ENCODE assay signal across 15 cellular contexts in the genomic region with DNA sequence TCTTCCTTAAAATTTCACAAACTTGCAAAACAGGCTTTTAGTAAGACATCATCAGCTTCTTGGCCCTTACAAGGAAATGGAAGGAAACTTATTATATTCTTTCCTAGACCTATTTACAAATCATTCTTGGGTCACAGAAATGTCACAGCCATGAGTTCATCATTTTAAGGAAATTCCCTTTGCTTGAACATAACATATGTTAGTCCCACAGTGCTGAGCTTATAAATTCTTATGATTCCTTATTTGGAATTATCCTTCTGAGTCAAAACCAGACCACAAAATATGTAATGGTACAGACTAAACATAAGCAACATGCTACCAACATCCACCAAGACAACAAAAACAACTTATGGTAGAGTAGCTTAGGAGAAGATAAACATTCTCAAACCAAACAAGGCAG.
A peak's percentile ranks its signal among the peaks of the same experiment; 100 is the strongest.
DNase-seq lines count a peak whose midpoint lies in the region; ATAC-seq, FAIRE-seq and TF ChIP-seq lines count a peak whose summit lies in the region.
"Had no signal": no experiment of that assay in that cellular context is flagged by ENCODE, and none has a peak within 500 bp of the region (broad histone marks: within the 10 kb centered on the region; RNA-seq: fewer than 3 reads in every experiment).

No MANE protein-coding gene starts in this region.

- POLR2A ChIA-PET in RWPE1 (lab: Yijun Ruan, JAX; ENCODE audit: low non-redundant PET), result no interaction called here

- no peak for FAIRE-seq in RCC 7860 (lab: Jason Lieb, UNC)

- CTCF ChIA-PET in RWPE1 (lab: Yijun Ruan, JAX), result no interaction called here

- DNase-seq in RCC 7860 (ENCODE audit: low spot score) (peak; percentile 24), fibroblast of gingiva (ENCODE audit: low read depth) (peak; percentile 48), renal cortical epithelial cell (ENCODE audit: low read depth) (peak; percentile 43), inferior parietal cortex (ENCODE audit: extremely low spot score) (no peak), RWPE1 (ENCODE audit: low spot score) (no peak), activated gamma-delta T cell treated with Interleukin-2 at 50 U/mL for 16 hours (no peak)
- DNase-seq: activated CD8-positive, alpha-beta T cell treated with anti-CD3 and anti-CD28 coated beads for 36 hours; hippocampal formation; left ventricle myocardium inferior; NCI-H1105 treated with DMSO at 0.1 percent for 48 hours; stimulated activated CD4-positive, alpha-beta T cell treated with anti-CD3 and anti-CD28 coated beads, Interleukin-1b, Interleukin-23, amount 100 ng/mL, for 48 hours had no signal

- ATAC-seq in GM18868 (IDR thresholded peaks at IDR 0.05; ENCODE audit: unreplicated experiment), result peak; percentile 41
- ATAC-seq in HG02885 (IDR thresholded peaks at IDR 0.05; ENCODE audit: poor library complexity, unreplicated experiment), result no peak
- ATAC-seq: activated CD8-positive, alpha-beta T cell treated with anti-CD3 and anti-CD28 coated beads for 36 hours; activated T-helper 17 cell treated with anti-CD3 and anti-CD28 coated beads, Interleukin-2, amount 50 U/mL, for 72 hours had no signal

- H3K27ac ChIP-seq in RWPE1, result no peak overlapping the region
- H3K27ac ChIP-seq: left ventricle myocardium inferior, tibial nerve had no signal

- TF ChIP-seq CTCF in RWPE1 (conservative IDR thresholded peaks at IDR 0.05; ENCODE audit: low read depth), result no peak

Comparison
In these comparisons a context has a peak if more than half of its experiments do, and no peak if none do; other contexts are left out.
1. DNase-seq: peak in RCC 7860 (single experiment), fibroblast of gingiva (single experiment) and renal cortical epithelial cell (single experiment); none in inferior parietal cortex (single experiment), RWPE1 (single experiment) and activated gamma-delta T cell treated with Interleukin-2 at 50 U/mL for 16 hours (single experiment).